Comparison of ENCODE assay signal across 28 cellular contexts in genomic region chr5:112646139-112646941, GRCh38.
DNase-seq lines count a peak whose midpoint lies in the region; ATAC-seq, FAIRE-seq and TF ChIP-seq lines count a peak whose summit lies in the region.
"Had no signal": no experiment of that assay in that cellular context is flagged by ENCODE, and none has a peak within 500 bp of the region (broad histone marks: within the 10 kb centered on the region; RNA-seq: fewer than 3 reads in every experiment).

No MANE protein-coding gene starts in this region.

- H3K4me2 ChIP-seq in H9 (ENCODE audit: insufficient read depth, insufficient read length, low read length) (no peak overlapping the region), keratinocyte (ENCODE audit: control insufficient read depth, extremely low read depth, insufficient read depth, low read depth, low read length) (no peak overlapping the region)
- H3K4me2 ChIP-seq: SK-N-SH had no signal

- no peak overlapping the region for H4K5ac ChIP-seq in H9 (ENCODE audit: insufficient read length, low read depth, low read length)

- H3K9me3 ChIP-seq in H9 (ENCODE audit: control insufficient read depth, low read depth, low read length) (no peaks in the 10 kb centered on the region), keratinocyte (ENCODE audit: control insufficient read depth, low read depth, low read length) (no peaks in the 10 kb centered on the region)
- H3K9me3 ChIP-seq: breast epithelium, mucosa of descending colon, SK-N-SH, tibial artery had no signal

- H3K4me3 Mint-ChIP-seq in H9, result no peak overlapping the region
- H3K4me3 Mint-ChIP-seq in effector memory CD8-positive, alpha-beta T cell, result no peak overlapping the region
- H3K4me3 Mint-ChIP-seq: activated naive CD8-positive, alpha-beta T cell treated with anti-CD3 and anti-CD28 coated beads for 36 hours; nephron had no signal

- H3K23ac ChIP-seq in H9 (ENCODE audit: insufficient read length, low read depth, low read length), result no peak overlapping the region

- H3K36me3 Mint-ChIP-seq in H9 (ENCODE audit: insufficient read depth in 1 of 3, low read depth in 3 of 3), result no peaks in the 10 kb centered on the region
- no peaks in the 10 kb centered on the region for H3K36me3 Mint-ChIP-seq in effector memory CD8-positive, alpha-beta T cell (ENCODE audit: insufficient read depth)
- H3K36me3 Mint-ChIP-seq: activated naive CD8-positive, alpha-beta T cell treated with anti-CD3 and anti-CD28 coated beads for 36 hours had no signal

- H3K18ac ChIP-seq in H9 (ENCODE audit: insufficient read length, low read depth, low read length), result no peak overlapping the region

- H2AK5ac ChIP-seq in H9 (ENCODE audit: insufficient read length, low read length), result no peak overlapping the region

- no peak overlapping the region for H3T11ph ChIP-seq in H9 (ENCODE audit: low read length)

- no peak overlapping the region for H4K91ac ChIP-seq in H9 (ENCODE audit: insufficient read length, low read depth, low read length)

- no peak overlapping the region for H2BK20ac ChIP-seq in H9 (ENCODE audit: low read depth, low read length, poor library complexity, severe bottlenecking)

- no peaks in the 10 kb centered on the region for H3K27me3 Mint-ChIP-seq in H9 (ENCODE audit: low read depth)
- H3K27me3 Mint-ChIP-seq in effector memory CD8-positive, alpha-beta T cell, result peaks cover 24 to 27% of the 10 kb centered on the region in 2 donors

- no peaks in the 10 kb centered on the region for H3K36me3 ChIP-seq in keratinocyte (ENCODE audit: control insufficient read depth in 2 of 2, extremely low read depth in 1 of 2, insufficient read depth in 2 of 2, low read length in 2 of 2)
- H3K36me3 ChIP-seq: breast epithelium, tibial artery had no signal

- no peak overlapping the region for H3K14ac ChIP-seq in H9 (ENCODE audit: insufficient read depth, low read length)

- no peaks in the 10 kb centered on the region for H3K4me1 ChIP-seq in H9 (ENCODE audit: insufficient read depth, low read length)
- peaks cover 16% of the 10 kb centered on the region for H3K4me1 ChIP-seq in keratinocyte (ENCODE audit: control insufficient read depth, extremely low read depth, insufficient read depth, low read length)
- H3K4me1 ChIP-seq: breast epithelium, tibial artery had no signal

- peak; percentile 13 for FAIRE-seq in keratinocyte (lab: Jason Lieb, UNC)
- FAIRE-seq: frontal cortex, GM12892 had no signal

- dilution Hi-C loops in keratinocyte (cut with MboI; ENCODE audit: extremely low pct_ligation_motif_present, low sequenced_read_pairs), result no loop called here

- no peaks in the 10 kb centered on the region for H3K79me2 ChIP-seq in H9 (ENCODE audit: insufficient read depth, low read length)
- no peaks in the 10 kb centered on the region for H3K79me2 ChIP-seq in keratinocyte (ENCODE audit: control insufficient read depth, insufficient read depth, low read length)

- H2BK15ac ChIP-seq in H9 (ENCODE audit: low read depth, low read length), result no peak overlapping the region

- H2BK5ac ChIP-seq in H9 (ENCODE audit: insufficient read length, low read length), result no peak overlapping the region

- no peak overlapping the region for H2AFZ ChIP-seq in H9 (ENCODE audit: low read length)
- H2AFZ ChIP-seq in keratinocyte (ENCODE audit: control insufficient read depth, low read length), result no peak overlapping the region

- no peak overlapping the region for H3K4ac ChIP-seq in H9 (ENCODE audit: low read depth, low read length)

- H2BK120ac ChIP-seq in H9 (ENCODE audit: low read depth, low read length, poor library complexity, severe bottlenecking), result no peak overlapping the region

- H3K4me1 Mint-ChIP-seq in H9, result peaks cover 6% of the 10 kb centered on the region in 2 experiments
- no peaks in the 10 kb centered on the region for H3K4me1 Mint-ChIP-seq in effector memory CD8-positive, alpha-beta T cell (ENCODE audit: low read depth in 2 of 2)
- H3K4me1 Mint-ChIP-seq: activated naive CD8-positive, alpha-beta T cell treated with anti-CD3 and anti-CD28 coated beads for 36 hours had no signal

- ATAC-seq in effector memory CD8-positive, alpha-beta T cell (replicated peaks), result no peak
- ATAC-seq: mucosa of descending colon had no signal

- no peak overlapping the region for H2BK12ac ChIP-seq in H9 (ENCODE audit: insufficient read length, low read depth, low read length)

- H4K8ac ChIP-seq in H9 (replicated peaks; ENCODE audit: insufficient read length, low read depth, low read length), result no peak overlapping the region

- no peaks in the 10 kb centered on the region for H3K79me1 ChIP-seq in H9 (ENCODE audit: insufficient read depth, low read depth, low read length, poor library complexity, severe bottlenecking)

- DNase-seq in H9 (no peak), M059J (ENCODE audit: low read depth) (peak; percentile 26), RPMI7951 (ENCODE audit: low read depth) (peak; percentile 13), keratinocyte (ENCODE audit: low read depth, low spot score) (no peak), SHP77 treated with DMSO at 0.1 percent for 48 hours (lab: John Stamatoyannopoulos, UW) (no peak)
- no peak for DNase-seq in effector memory CD8-positive, alpha-beta T cell
- DNase-seq in activated naive CD4-positive, alpha-beta T cell (lab: John Stamatoyannopoulos, UW), result no peak
- DNase-seq: activated CD4-positive, alpha-beta T cell treated with anti-CD3 and anti-CD28 coated beads for 48 hours; activated CD8-positive, alpha-beta memory T cell treated with anti-CD3 and anti-CD28 coated beads for 24 hours; activated naive CD8-positive, alpha-beta T cell treated with anti-CD3 and anti-CD28 coated beads for 36 hours; anterior cingulate cortex; C1 segment of cervical spinal cord; COR-L47; dorsolateral prefrontal cortex; mucosa of descending colon; NCI-H1092 treated with DMSO at 0.1 percent for 48 hours; NCI-H1694 treated with DMSO at 0.1 percent for 48 hours; NCI-H526; SK-N-SH; stimulated activated CD4-positive, alpha-beta T cell treated with anti-CD3 and anti-CD28 coated beads, Interleukin-4, amount 100 ng/mL, for 24 hours; tibial artery had no signal

- H3K27ac ChIP-seq in H9 (ENCODE audit: insufficient read length, low read depth, low read length), result no peak overlapping the region
- no peak overlapping the region for H3K27ac ChIP-seq in keratinocyte (ENCODE audit: control insufficient read depth, insufficient read depth, low read length)
- H3K27ac ChIP-seq: breast epithelium, dorsolateral prefrontal cortex, HL-60, RWPE1, tibial artery had no signal

- no peaks in the 10 kb centered on the region for H4K20me1 ChIP-seq in H9 (ENCODE audit: control insufficient read depth, insufficient read depth, insufficient read length)
- H4K20me1 ChIP-seq in keratinocyte (ENCODE audit: control insufficient read depth, extremely low read depth, insufficient read depth, low read length), result no peaks in the 10 kb centered on the region

- H3K9me3 Mint-ChIP-seq in H9, result no peaks in the 10 kb centered on the region
- H3K9me3 Mint-ChIP-seq in effector memory CD8-positive, alpha-beta T cell, result no peaks in the 10 kb centered on the region
- H3K9me3 Mint-ChIP-seq: activated naive CD8-positive, alpha-beta T cell treated with anti-CD3 and anti-CD28 coated beads for 36 hours; nephron had no signal

- no peak overlapping the region for H3K4me3 ChIP-seq in keratinocyte (ENCODE audit: control insufficient read depth in 2 of 3, extremely low read depth in 1 of 3, insufficient read depth in 2 of 3, low read depth in 1 of 3, low read length in 3 of 3)
- H3K4me3 ChIP-seq: breast epithelium, dorsolateral prefrontal cortex, lung, mucosa of descending colon, tibial artery had no signal

- H3K23me2 ChIP-seq in H9 (ENCODE audit: insufficient read length, low read depth, low read length, poor library complexity, severe bottlenecking), result no peaks in the 10 kb centered on the region

- no peak overlapping the region for H3K9ac ChIP-seq in H9 (ENCODE audit: extremely low read depth, insufficient read length, low read length)
- H3K9ac ChIP-seq in keratinocyte (ENCODE audit: control insufficient read depth, extremely low read depth, insufficient read depth, low read length), result no peak overlapping the region
- H3K9ac ChIP-seq: SK-N-SH had no signal

- H3K27ac Mint-ChIP-seq in H9, result peak overlapping the region in 2 of 3 experiments; percentile 24 to 59; a peak in 1 of 7 replicates
- H3K27ac Mint-ChIP-seq in effector memory CD8-positive, alpha-beta T cell, result no peak overlapping the region
- H3K27ac Mint-ChIP-seq: activated naive CD8-positive, alpha-beta T cell treated with anti-CD3 and anti-CD28 coated beads for 36 hours; nephron had no signal

- TF ChIP-seq CTCF in H9 (conservative IDR thresholded peaks at IDR 0.05) (no peak), keratinocyte (optimal IDR thresholded peaks at IDR 0.05 in 1 of 3, IDR thresholded peaks at IDR 0.05 in 1 of 3, conservative IDR thresholded peaks at IDR 0.05 in 1 of 3; ENCODE audit: extremely low read depth in 1 of 3, insufficient read depth in 2 of 3, low read length in 3 of 3) (no peak)

- H3K27me3 ChIP-seq in H9 (ENCODE audit: insufficient read depth, low read length), result no peaks in the 10 kb centered on the region
- H3K27me3 ChIP-seq in keratinocyte (ENCODE audit: control insufficient read depth, extremely low read depth, insufficient read depth, low read length), result no peaks in the 10 kb centered on the region
- H3K27me3 ChIP-seq: breast epithelium, tibial artery had no signal

- WGBS in H9 (ENCODE audit: extremely low coverage, insufficient read length, low lambda C conversion rate), result no CpG with 5 or more reads among the region's 4 CpGs

- H3K9me1 ChIP-seq in keratinocyte (ENCODE audit: control insufficient read depth, extremely low read depth, insufficient read depth, low read length), result no peaks in the 10 kb centered on the region

- no peak overlapping the region for H3K56ac ChIP-seq in H9 (ENCODE audit: insufficient read length, low read depth, low read length)

Comparison
In these comparisons a context has a peak if more than half of its experiments do, and no peak if none do; other contexts are left out.
1. DNase-seq: peak in M059J (single experiment) and RPMI7951 (single experiment); none in H9 (single experiment), keratinocyte (single experiment), effector memory CD8-positive, alpha-beta T cell (0 of 3), SHP77 treated with DMSO at 0.1 percent for 48 hours (single experiment) and activated naive CD4-positive, alpha-beta T cell (0 of 4).
2. H3K27ac Mint-ChIP-seq: peak in H9 (2 of 3); none in effector memory CD8-positive, alpha-beta T cell (0 of 2).